ENCODE assay signal across 8 cellular contexts in genomic region chr4:123396294-123397275, GRCh38. TPM values are rescaled to one million over a fixed set of nuclear protein-coding genes. Genes with fewer than 3 reads are reported as not detected.
DNase-seq lines count a peak whose midpoint lies in the region; ATAC-seq and TF ChIP-seq lines count a peak whose summit lies in the region.

Gene SPRY1, plus strand, starts transcription at chr4:123396795. Its CDS starts 4,797 bp downstream, at chr4:123401592.

- H4K20me1 ChIP-seq in hepatocyte (ENCODE audit: insufficient read depth, poor library complexity, severe bottlenecking) = no peaks in the 10 kb centered on the region

- ATAC-seq in GM18505 (IDR thresholded peaks at IDR 0.05; ENCODE audit: unreplicated experiment) (peak; percentile 48), HG02973 (IDR thresholded peaks at IDR 0.05; ENCODE audit: unreplicated experiment) (peak; percentile 58)

- H3K79me2 ChIP-seq in hepatocyte = peaks cover 23% of the 10 kb centered on the region

- H3K4me2 ChIP-seq in hepatocyte = peak within 1 kb of the TSS; percentile 95

- 2% methylated on average over 28 of the region's 28 CpGs for WGBS in hepatocyte (ENCODE audit: low lambda C conversion rate, missing lambda C conversion rate)

- peak within 1 kb of the TSS; percentile 73 for H3K4me3 ChIP-seq in hepatocyte

- no peaks in the 10 kb centered on the region for H3K9me3 ChIP-seq in hepatocyte (ENCODE audit: low read depth)

- H2AFZ ChIP-seq in hepatocyte = peak within 1 kb of the TSS; percentile 80

- peaks cover 7% of the 10 kb centered on the region for H3K4me1 ChIP-seq in hepatocyte (ENCODE audit: insufficient read depth)

- TF ChIP-seq POLR2A in GM18505 (IDR thresholded peaks at IDR 0.05; ENCODE audit: borderline replicate concordance, extremely low read depth, insufficient read depth, insufficient read length) = no peak

- no peaks in the 10 kb centered on the region for H3K27me3 ChIP-seq in hepatocyte

- DNase-seq in NCI-H2029 treated with DMSO at 0.1 percent for 48 hours (lab: John Stamatoyannopoulos, UW) (peak; percentile 65), T1000 (lab: John Stamatoyannopoulos, UW) (peak; percentile 18), astrocyte of the hippocampus (ENCODE audit: low read depth, low spot score) (peak; percentile 95), hepatocyte (ENCODE audit: low spot score) (peak; percentile 92), putamen (ENCODE audit: low spot score) (peak; percentile 83), epidermal melanocyte (ENCODE audit: insufficient read length, low spot score) (no peak)

- TF ChIP-seq CTCF in hepatocyte (IDR thresholded peaks at IDR 0.05; ENCODE audit: poor library complexity) = no peak

- peak within 1 kb of the TSS; percentile 90 for H3K27ac ChIP-seq in hepatocyte

- no peaks in the 10 kb centered on the region for H3K36me3 ChIP-seq in hepatocyte (replicated peaks; ENCODE audit: insufficient read depth, low read depth)

- H3K9me2 ChIP-seq in hepatocyte (replicated peaks; ENCODE audit: insufficient read depth) = no peaks in the 10 kb centered on the region

RNA-seq across cellular contexts. Expression of gene SPRY1, which starts in this region (rescaled TPM):
- 37.7 and 43.9 TPM in 2 replicates for total RNA-seq in hepatocyte
- 36.7 and 40.1 TPM in 2 replicates for polyA plus RNA-seq in hepatocyte
